9 cellular contexts compared by ENCODE assay signal in the genomic region with DNA sequence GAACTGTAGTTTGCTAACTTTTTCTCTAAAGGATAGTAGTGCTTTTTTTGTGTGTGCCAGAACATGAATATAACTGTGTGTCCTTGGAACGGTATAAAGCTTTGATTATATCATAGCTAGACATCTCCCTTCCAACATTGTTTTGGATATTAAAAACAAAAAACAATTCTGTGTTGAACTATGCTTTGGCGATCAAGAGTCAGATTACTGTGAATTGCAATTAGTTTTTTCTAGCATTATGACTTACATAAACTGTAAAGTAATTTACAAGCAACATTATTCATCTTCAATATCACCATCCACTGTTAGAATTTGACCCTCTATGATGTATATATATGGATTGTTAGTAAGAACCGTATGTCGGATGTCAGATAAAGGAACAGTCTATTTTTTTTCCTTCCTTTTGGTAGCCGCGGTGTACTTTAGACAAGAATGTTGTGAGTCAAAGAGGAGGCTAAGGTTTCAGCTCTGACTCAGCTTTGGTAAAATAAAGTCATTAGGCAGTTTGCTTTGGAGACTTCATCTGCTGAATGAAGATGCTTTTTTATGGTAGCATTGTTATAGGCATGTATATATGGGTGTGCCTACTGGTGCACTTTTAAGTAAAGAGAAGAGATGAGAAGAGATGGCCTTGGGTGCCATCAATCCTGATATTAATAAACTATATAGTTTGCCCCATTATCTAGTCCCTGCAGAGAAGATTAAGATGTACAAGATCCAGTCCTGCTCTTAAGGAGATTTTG.
A peak's percentile ranks its signal among the peaks of the same experiment; 100 is the strongest.
DNase-seq lines count a peak whose midpoint lies in the region; ATAC-seq and TF ChIP-seq lines count a peak whose summit lies in the region.
"Had no signal": no experiment of that assay in that cellular context is flagged by ENCODE, and none has a peak within 500 bp of the region (broad histone marks: within the 10 kb centered on the region; RNA-seq: fewer than 3 reads in every experiment).

No MANE protein-coding gene starts in this region.

- no peak overlapping the region for H2BK12ac ChIP-seq in neuronal stem cell (ENCODE audit: low read length)

- H3K36me3 ChIP-seq in Panc1 (ENCODE audit: control insufficient read depth, insufficient read depth, low read length), result no peaks in the 10 kb centered on the region
- H3K36me3 ChIP-seq in neuronal stem cell (replicated peaks in 1 of 2; ENCODE audit: control insufficient read depth in 2 of 2, insufficient read depth in 2 of 2, low read length in 2 of 2), result peaks cover 0 to 6% of the 10 kb centered on the region in 2 donors
- H3K36me3 ChIP-seq in Peyer's patch, result no peaks in the 10 kb centered on the region

- H3K4me3 ChIP-seq in Panc1 (ENCODE audit: low read depth in 2 of 2, low read length in 2 of 2) (no peak overlapping the region), neuronal stem cell (ENCODE audit: low read length in 2 of 2) (no peak overlapping the region), Peyer's patch (no peak overlapping the region)

- no peak overlapping the region for H2BK120ac ChIP-seq in neuronal stem cell (ENCODE audit: low read depth, low read length)

- H3K4me2 ChIP-seq in neuronal stem cell (ENCODE audit: insufficient read depth, low read length, poor library complexity, severe bottlenecking), result no peak overlapping the region

- no peak overlapping the region for H3K14ac ChIP-seq in neuronal stem cell (ENCODE audit: low read length)

- no peak for TF ChIP-seq CTCF in Panc1 (IDR thresholded peaks at IDR 0.05)
- no peak for TF ChIP-seq CTCF in Peyer's patch (IDR thresholded peaks at IDR 0.05)

- no peaks in the 10 kb centered on the region for H3K4me1 ChIP-seq in Panc1 (ENCODE audit: control insufficient read depth, insufficient read depth, low read length)
- peaks cover 9 to 11% of the 10 kb centered on the region in 2 donors for H3K4me1 ChIP-seq in neuronal stem cell (ENCODE audit: control insufficient read depth in 2 of 2, insufficient read depth in 1 of 2, low read depth in 1 of 2, low read length in 2 of 2)
- H3K4me1 ChIP-seq in Peyer's patch, result no peaks in the 10 kb centered on the region

- H3K9me3 ChIP-seq in Panc1 (ENCODE audit: control insufficient read depth, insufficient read depth, low read depth, low read length) (no peaks in the 10 kb centered on the region), neuronal stem cell (replicated peaks in 1 of 2; ENCODE audit: control insufficient read depth in 2 of 2, insufficient read depth in 1 of 2, low read depth in 1 of 2, low read length in 2 of 2) (peaks cover 0 to 7% of the 10 kb centered on the region in 2 donors), Peyer's patch (no peaks in the 10 kb centered on the region)

- H3K27ac ChIP-seq in Panc1 (ENCODE audit: low read length), result no peak overlapping the region
- H3K27ac ChIP-seq in neuronal stem cell (replicated peaks; ENCODE audit: low read length), result no peak overlapping the region
- peak overlapping the region in 1 of 4 donors; percentile 57 for H3K27ac ChIP-seq in Peyer's patch

- no CpG with 5 or more reads among the region's 6 CpGs for WGBS in neuronal stem cell (ENCODE audit: extremely low coverage in 2 of 2, insufficient read length in 2 of 2, insufficient replicate concordance in 1 of 2), 2 donors

- POLR2A ChIA-PET in Panc1 (lab: Charles Lee), result no interaction called here

- no TSS peak for BruUV-seq in Panc1 (replicated peaks; lab: Mats Ljungman, UMichigan)

- no peak overlapping the region for H4K91ac ChIP-seq in neuronal stem cell (ENCODE audit: low read depth, low read length, poor library complexity)

- H3K27me3 ChIP-seq in Panc1 (ENCODE audit: control insufficient read depth, insufficient read depth, low read length) (no peaks in the 10 kb centered on the region), neuronal stem cell (ENCODE audit: control insufficient read depth in 3 of 3, insufficient read depth in 3 of 3, low read depth in 1 of 3, low read length in 3 of 3) (no peaks in the 10 kb centered on the region), Peyer's patch (no peaks in the 10 kb centered on the region)

- CTCF ChIA-PET in Panc1 (lab: Charles Lee), result interaction anchor here (0.6 kb wide), 1 partner anchor 373 kb away, joined by 3 read pairs; no protein-coding TSS in a partner anchor

- H3K18ac ChIP-seq in neuronal stem cell (ENCODE audit: low read length), result no peak overlapping the region

- no peaks in the 10 kb centered on the region for H3K79me1 ChIP-seq in neuronal stem cell (ENCODE audit: low read depth, low read length)

- TF ChIP-seq POLR2A in Peyer's patch (IDR thresholded peaks at IDR 0.05), result no peak

- no peak overlapping the region for H2AFZ ChIP-seq in neuronal stem cell (ENCODE audit: low read length)

- H4K8ac ChIP-seq in neuronal stem cell (ENCODE audit: low read depth, low read length), result no peak overlapping the region

- H3K4ac ChIP-seq in neuronal stem cell (ENCODE audit: low read length), result no peak overlapping the region

- no peak overlapping the region for H2AK5ac ChIP-seq in neuronal stem cell (ENCODE audit: low read depth, low read length)

- no peak overlapping the region for H2BK15ac ChIP-seq in neuronal stem cell (ENCODE audit: low read length)

- peak; percentile 75 for ATAC-seq in Panc1
- ATAC-seq in esophagus mucosa, result peak; percentile 70
- no peak for ATAC-seq in GM18498 (IDR thresholded peaks at IDR 0.05; ENCODE audit: unreplicated experiment)
- no peak for ATAC-seq in HG02973 (IDR thresholded peaks at IDR 0.05; ENCODE audit: unreplicated experiment)

- peak; percentile 91 for DNase-seq in EH (ENCODE audit: low read depth)
- peak; percentile 66 for DNase-seq in Panc1 (ENCODE audit: low read depth, low spot score)
- peak; percentile 89 for DNase-seq in non-pigmented ciliary epithelial cell (ENCODE audit: low read depth)
- DNase-seq in neuronal stem cell (ENCODE audit: low spot score), result no peak
- no peak for DNase-seq in Peyer's patch
- DNase-seq: occipital lobe had no signal

- in situ Hi-C loops in Panc1 (cut with HindIII; ENCODE audit: low pct_unique_long_range_greater_than_20kb, low sequenced_read_pairs), result no loop called here

- intact Hi-C loops in Panc1 (cut with micrococcal nuclease; ENCODE audit: unreplicated experiment), result no loop called here

- H2BK5ac ChIP-seq in neuronal stem cell (ENCODE audit: low read length), result no peak overlapping the region

- no peak overlapping the region for H3K23ac ChIP-seq in neuronal stem cell (ENCODE audit: low read depth, low read length, poor library complexity)

- no peak overlapping the region for H3K9ac ChIP-seq in neuronal stem cell (ENCODE audit: low read depth, low read length, poor library complexity)

Comparison
In these comparisons a context has a peak if more than half of its experiments do, and no peak if none do; other contexts are left out.
1. DNase-seq: peak in EH (single experiment), Panc1 (single experiment) and non-pigmented ciliary epithelial cell (single experiment); none in neuronal stem cell (single experiment) and Peyer's patch (0 of 3).
2. ATAC-seq: peak in Panc1 (single experiment) and esophagus mucosa (single experiment); none in GM18498 (single experiment) and HG02973 (single experiment).